In genomic region chr11:4063348-4063747, GRCh38 we compare ENCODE assay signal across 27 cellular contexts. TPM values are rescaled to one million over a fixed set of nuclear protein-coding genes. Genes with fewer than 3 reads are reported as not detected.
DNase-seq lines count a peak whose midpoint lies in the region; ATAC-seq, FAIRE-seq and TF ChIP-seq lines count a peak whose summit lies in the region.
"Had no signal": no experiment of that assay in that cellular context is flagged by ENCODE, and none has a peak within 500 bp of the region (broad histone marks: within the 10 kb centered on the region; RNA-seq: fewer than 3 reads in every experiment).

No MANE protein-coding gene starts in this region.

- H3K4me3 Mint-ChIP-seq in activated T-cell treated with anti-CD3 and anti-CD28 coated beads, Interleukin-2, amount 50 U/mL, for 24 hours = no peak overlapping the region
- H3K4me3 Mint-ChIP-seq: CD8-positive, alpha-beta T cell had no signal

- H3K27me3 ChIP-seq in IMR-90 (ENCODE audit: control insufficient read depth, insufficient read depth, low read length) (no peaks in the 10 kb centered on the region), osteoblast (ENCODE audit: insufficient read depth, low read length) (no peaks in the 10 kb centered on the region), tibial artery (no peaks in the 10 kb centered on the region), HepG2 (ENCODE audit: control insufficient read depth in 1 of 2, insufficient read depth in 2 of 2, low read length in 2 of 2) (no peaks in the 10 kb centered on the region)

- H3K79me2 ChIP-seq in osteoblast (ENCODE audit: insufficient read depth, low read length) = no peaks in the 10 kb centered on the region
- H3K79me2 ChIP-seq in HepG2 (ENCODE audit: insufficient read depth, low read length) = no peaks in the 10 kb centered on the region

- TF ChIP-seq CTCF in IMR-90 (conservative IDR thresholded peaks at IDR 0.05; ENCODE audit: low read depth, low read length) = no peak
- no peak for TF ChIP-seq CTCF in fibroblast of villous mesenchyme (IDR thresholded peaks at IDR 0.05; ENCODE audit: insufficient read depth, low read depth, low read length)
- TF ChIP-seq CTCF in osteoblast (IDR thresholded peaks at IDR 0.05; ENCODE audit: extremely low read depth, low read depth, low read length) = no peak
- no peak for TF ChIP-seq CTCF in tibial artery (IDR thresholded peaks at IDR 0.05)
- no peak for TF ChIP-seq CTCF in HepG2 (CRISPR knock-in tag; IDR thresholded peaks at IDR 0.05)

- H3K4ac ChIP-seq in IMR-90 (ENCODE audit: low read depth, low read length) = no peak overlapping the region

- no peak overlapping the region for H3K4me3 ChIP-seq in IMR-90 (ENCODE audit: insufficient read depth, low read depth, low read length)
- no peak overlapping the region for H3K4me3 ChIP-seq in fibroblast of villous mesenchyme (ENCODE audit: low read depth, low read length)
- no peak overlapping the region for H3K4me3 ChIP-seq in osteoblast (ENCODE audit: insufficient read depth, low read length)
- H3K4me3 ChIP-seq in tibial artery = no peak overlapping the region
- H3K4me3 ChIP-seq in HepG2 (replicated peaks in 1 of 3; ENCODE audit: insufficient read depth in 1 of 3, low read depth in 2 of 3, low read length in 3 of 3) = no peak overlapping the region
- H3K4me3 ChIP-seq: A549 had no signal

- no peak overlapping the region for H2BK5ac ChIP-seq in IMR-90 (ENCODE audit: low read depth, low read length, poor library complexity, severe bottlenecking)

- no peak overlapping the region for H2AK5ac ChIP-seq in IMR-90 (ENCODE audit: low read depth, low read length)

- no peak overlapping the region for H3K27ac Mint-ChIP-seq in activated T-cell treated with anti-CD3 and anti-CD28 coated beads, Interleukin-2, amount 50 U/mL, for 24 hours

- H4K91ac ChIP-seq in IMR-90 (ENCODE audit: insufficient read depth, low read depth, low read length) = no peak overlapping the region

- H3K9me1 ChIP-seq in IMR-90 (ENCODE audit: insufficient read depth, low read length) = peaks cover 7% of the 10 kb centered on the region

- H3K56ac ChIP-seq in IMR-90 (ENCODE audit: extremely low read depth, insufficient read depth, low read length) = no peak overlapping the region

- peaks cover 52% of the 10 kb centered on the region for H3K36me3 Mint-ChIP-seq in activated T-cell treated with anti-CD3 and anti-CD28 coated beads, Interleukin-2, amount 50 U/mL, for 24 hours (ENCODE audit: low read depth)

- TF ChIP-seq POLR2A in IMR-90 (IDR thresholded peaks at IDR 0.05; ENCODE audit: low read depth, low read length) (no peak), HepG2 (IDR thresholded peaks at IDR 0.05; ENCODE audit: insufficient read depth in 1 of 2, low read depth in 2 of 2, low read length in 2 of 2) (no peak)

- H4K8ac ChIP-seq in IMR-90 (ENCODE audit: low read depth in 2 of 2, low read length in 2 of 2) = no peak overlapping the region

- H3K4me1 Mint-ChIP-seq in activated T-cell treated with anti-CD3 and anti-CD28 coated beads, Interleukin-2, amount 50 U/mL, for 24 hours (ENCODE audit: low read depth) = peaks cover 56% of the 10 kb centered on the region

- BruUV-seq in IMR-90 (replicated peaks; lab: Mats Ljungman, UMichigan) (no TSS peak), HepG2 (replicated peaks; lab: Mats Ljungman, UMichigan) (no TSS peak)

- H2AFZ ChIP-seq in IMR-90 (replicated peaks; ENCODE audit: low read length, poor library complexity) (no peak overlapping the region), osteoblast (ENCODE audit: low read length) (no peak overlapping the region), HepG2 (ENCODE audit: low read length) (no peak overlapping the region)

- CTCF ChIA-PET in IMR-90 (lab: Yijun Ruan, JAX) (interaction anchor here (1.4 to 3.0 kb wide), 3 partner anchors 10 to 222 kb away, joined by 4 to 8 read pairs (median 6); partner anchors contain the start of gene STIM1), HepG2 (lab: Yijun Ruan, JAX; ENCODE audit: low intra/inter-chr PET ratio, low total read pairs) (no interaction called here)

- H3K4me1 ChIP-seq in IMR-90 (ENCODE audit: control insufficient read depth, insufficient read depth, low read length) (no peaks in the 10 kb centered on the region; the same call in 1 of the 2 replicates), osteoblast (ENCODE audit: insufficient read depth, low read length) (peaks cover 22% of the 10 kb centered on the region), tibial artery (peaks cover 0 to 54% (median 29%) of the 10 kb centered on the region in 4 donors), HepG2 (ENCODE audit: insufficient read depth, low read length) (peaks cover 22% of the 10 kb centered on the region)
- H3K4me1 ChIP-seq: A549 had no signal

- H3K9me3 ChIP-seq in IMR-90 (ENCODE audit: control insufficient read depth, insufficient read depth, low read length) = no peaks in the 10 kb centered on the region
- H3K9me3 ChIP-seq in osteoblast (ENCODE audit: low read depth, low read length) = no peaks in the 10 kb centered on the region
- no peaks in the 10 kb centered on the region for H3K9me3 ChIP-seq in tibial artery
- H3K9me3 ChIP-seq in HepG2 (ENCODE audit: low read length) = no peaks in the 10 kb centered on the region
- H3K9me3 ChIP-seq: A549, Caco-2 had no signal

- H3K79me1 ChIP-seq in IMR-90 (ENCODE audit: low read depth in 1 of 2, low read length in 2 of 2) = no peaks in the 10 kb centered on the region

- no peak overlapping the region for H2BK120ac ChIP-seq in IMR-90 (ENCODE audit: low read depth, low read length)

- H3K27me3 Mint-ChIP-seq in activated T-cell treated with anti-CD3 and anti-CD28 coated beads, Interleukin-2, amount 50 U/mL, for 24 hours = no peaks in the 10 kb centered on the region

- DNase-seq in IMR-90 (peak; percentile 38), fibroblast of villous mesenchyme (ENCODE audit: low read depth) (peak; percentile 32), osteoblast (ENCODE audit: insufficient read length, low spot score, missing footprints) (no peak), tibial artery (no peak), left cardiac atrium (no peak), HepG2 (ENCODE audit: low spot score) (no peak)
- DNase-seq in activated T-cell treated with anti-CD3 and anti-CD28 coated beads, Interleukin-2, amount 50 U/mL, for 24 hours = no peak
- DNase-seq: AML-193; C1 segment of cervical spinal cord; Caco-2; CD8-positive, alpha-beta T cell; GF-D8; GOT3; HCEC 1CT; Karpas-422; MV-4-11; NCI-H1105; NCI-H1436 treated with DMSO at 0.1 percent for 48 hours; NCI-H1930; NCI-H446; NCI-H524 treated with DMSO at 0.1 percent for 48 hours; NCI-H774 had no signal

- H3K4me2 ChIP-seq in IMR-90 (ENCODE audit: low read depth, low read length) (no peak overlapping the region; the same call in 1 of the 2 replicates), osteoblast (ENCODE audit: insufficient read depth, low read length) (peak overlapping the region; percentile 15), HepG2 (ENCODE audit: low read depth, low read length) (no peak overlapping the region)
- H3K4me2 ChIP-seq: A549 had no signal

- WGBS in IMR-90 (ENCODE audit: extremely low coverage in 2 of 2, insufficient read length in 1 of 2), 2 experiments = no CpG with 5 or more reads among the region's 3 CpGs
- 99% methylated on average over 3 of the region's 3 CpGs for WGBS in HepG2 (ENCODE audit: low lambda C conversion rate)

- POLR2A ChIA-PET in IMR-90 (lab: Charles Lee; ENCODE audit: unreplicated experiment) (no interaction called here), HepG2 (lab: Yijun Ruan, JAX) (interaction anchor here (0.6 to 1.0 kb wide), 2 partner anchors 9 to 208 kb away, joined by 3 to 4 read pairs; partner anchors contain the start of gene STIM1)

- FAIRE-seq in HepG2 (lab: Jason Lieb, UNC) = no peak
- FAIRE-seq: A549, GM12891 had no signal

- no peaks in the 10 kb centered on the region for H3K9me3 Mint-ChIP-seq in activated T-cell treated with anti-CD3 and anti-CD28 coated beads, Interleukin-2, amount 50 U/mL, for 24 hours
- H3K9me3 Mint-ChIP-seq: CD8-positive, alpha-beta T cell had no signal

- in situ Hi-C loops in IMR-90 (cut with MboI; ENCODE audit: low sequenced_read_pairs) (no loop called here), HepG2 (cut with HindIII; ENCODE audit: extremely low pct_ligation_motif_present, low pct_unique_long_range_greater_than_20kb) (loop anchor here (10.0 kb wide), 1 partner anchor 109 kb away; no protein-coding TSS in a partner anchor)

- H3K9ac ChIP-seq in IMR-90 (ENCODE audit: low read depth, low read length) = no peak overlapping the region
- H3K9ac ChIP-seq in HepG2 (ENCODE audit: insufficient read depth, low read depth, low read length) = no peak overlapping the region

- H3K36me3 ChIP-seq in IMR-90 (ENCODE audit: control insufficient read depth, insufficient read depth, low read length) (peaks cover 8% of the 10 kb centered on the region), osteoblast (ENCODE audit: insufficient read depth, low read length) (peaks cover 17% of the 10 kb centered on the region), tibial artery (peaks cover 15 to 25% (median 22%) of the 10 kb centered on the region in 3 donors), HepG2 (replicated peaks in 1 of 2; ENCODE audit: control insufficient read depth in 1 of 2, insufficient read depth in 2 of 2, low read length in 2 of 2) (peaks cover 4 to 17% of the 10 kb centered on the region in 2 experiments)

- H2BK20ac ChIP-seq in IMR-90 (ENCODE audit: low read depth, low read length) = no peak overlapping the region

- no peaks in the 10 kb centered on the region for H4K20me1 ChIP-seq in IMR-90 (ENCODE audit: insufficient read depth, low read length)
- no peaks in the 10 kb centered on the region for H4K20me1 ChIP-seq in osteoblast (ENCODE audit: insufficient read depth, low read length)
- no peaks in the 10 kb centered on the region for H4K20me1 ChIP-seq in HepG2 (ENCODE audit: insufficient read depth, low read length)

- H3K27ac ChIP-seq in IMR-90 (ENCODE audit: insufficient read depth, low read length) (no peak overlapping the region), osteoblast (ENCODE audit: low read depth, low read length) (no peak overlapping the region), tibial artery (peak overlapping the region; percentile 17 to 18), HepG2 (ENCODE audit: extremely low read length, insufficient read depth, low read length) (no peak overlapping the region)
- H3K27ac ChIP-seq: A549, HL-60 had no signal

- TF ChIP-seq RAD21 in IMR-90 (IDR thresholded peaks at IDR 0.05; ENCODE audit: low read length) (no peak), HepG2 (CRISPR knock-in tag; IDR thresholded peaks at IDR 0.05) (no peak)

- dilution Hi-C loops in IMR-90 (cut with HindIII; ENCODE audit: low sequenced_read_pairs, unreplicated experiment) = no loop called here

- H2AK9ac ChIP-seq in IMR-90 (replicated peaks; ENCODE audit: low read depth, low read length, poor library complexity) = no peak overlapping the region

- no peak overlapping the region for H3K14ac ChIP-seq in IMR-90 (replicated peaks; ENCODE audit: low read depth, low read length)

- no peak overlapping the region for H3K18ac ChIP-seq in IMR-90 (ENCODE audit: low read depth, low read length)

- TF ChIP-seq EP300 in HepG2 (IDR thresholded peaks at IDR 0.05; ENCODE audit: low read depth in 2 of 2, low read length in 2 of 2) (no peak), HepG2 (CRISPR knock-in tag; IDR thresholded peaks at IDR 0.05; ENCODE audit: borderline replicate concordance) (no peak)

- H3K23ac ChIP-seq in IMR-90 (ENCODE audit: low read depth, low read length) = no peak overlapping the region

- intact Hi-C loops in IMR-90 (cut with micrococcal nuclease) = no loop called here
- intact Hi-C loops in tibial artery (cut with DNase I; ENCODE audit: low total_unique reads) = no loop called here
- intact Hi-C loops in left cardiac atrium (cut with DNase I) = no loop called here
- intact Hi-C loops in HepG2 (cut with micrococcal nuclease; ENCODE audit: unreplicated experiment) = no loop called here

- H4K5ac ChIP-seq in IMR-90 (ENCODE audit: low read depth, low read length) = no peak overlapping the region

- H2BK15ac ChIP-seq in IMR-90 (ENCODE audit: low read depth, low read length) = no peak overlapping the region

- ATAC-seq in IMR-90 (ENCODE audit: low read depth) (peak; percentile 46), left cardiac atrium (no peak), GM21360 (IDR thresholded peaks at IDR 0.05; ENCODE audit: unreplicated experiment) (no peak), HepG2 (no peak)
- ATAC-seq: A549; CD8-positive, alpha-beta T cell; SK-N-SH treated with all-trans-retinoic acid at 6 μM for 48 hours had no signal

RNA-seq across cellular contexts. Expression of gene RRM1, which starts 31.3 kb away (rescaled TPM):
- total RNA-seq in IMR-90 (2012; rRNA removed) = 154 and 183 TPM in 2 replicates
- polyA plus RNA-seq in IMR-90 (2012; rRNA removed) = 44.4 and 55.1 TPM in 2 replicates
- 39.7 and 60.0 TPM in 2 replicates for polyA plus RNA-seq in IMR-90 (2012; cell fraction: cytosol; rRNA removed)
- polyA plus RNA-seq in IMR-90 (2012; cell fraction: nucleus; rRNA removed; ENCODE audit: low replicate concordance) = 26.1 and 26.7 TPM in 2 replicates
- 87.9 and 128 TPM in 2 replicates for total RNA-seq in fibroblast of villous mesenchyme
- 63.6 and 65.1 TPM in 2 replicates for total RNA-seq in osteoblast
- total RNA-seq in left cardiac atrium = 10 to 100 TPM; 21.6 to 31.0 TPM
- 108 and 168 TPM in 2 replicates for total RNA-seq in HepG2 (2016; rRNA removed; fragmentation: Illumina TruSeq; extraction: Trizol)
- 9.2 and 12.3 TPM in 2 replicates for total RNA-seq in HepG2 (2016; cell fraction: cytosol; rRNA removed; fragmentation: Illumina TruSeq; extraction: Trizol; ENCODE audit: low read depth)
- 109 and 177 TPM in 2 replicates for total RNA-seq in HepG2 (2016; cell fraction: insoluble cytoplasmic fraction; rRNA removed; fragmentation: Illumina TruSeq; extraction: Trizol)
- 21.5 and 26.6 TPM in 2 replicates for total RNA-seq in HepG2 (2016; cell fraction: membrane; rRNA removed; fragmentation: Illumina TruSeq; extraction: Trizol)
- 49.7 and 51.5 TPM in 2 replicates for total RNA-seq in HepG2 (2016; cell fraction: nucleus; rRNA removed; fragmentation: Illumina TruSeq; extraction: Trizol)
- polyA plus RNA-seq in HepG2 (2011; rRNA removed) = 11.8 and 17.3 TPM in 2 replicates
- 12.7 and 13.8 TPM in 2 replicates for polyA plus RNA-seq in HepG2 (2011; cell fraction: cytosol; rRNA removed)
- polyA plus RNA-seq in HepG2 (2011; cell fraction: nucleus; rRNA removed) = 6.5 and 8.2 TPM in 2 replicates
- 20.3 and 37.0 TPM in 2 replicates for polyA plus RNA-seq in HepG2 (2012)
- 4.7 and 4.8 TPM in 2 replicates for polyA plus RNA-seq in HepG2 (2016; cell fraction: cytosol; fragmentation: Illumina TruSeq; extraction: Trizol; ENCODE audit: low read depth)
- polyA plus RNA-seq in HepG2 (2016; cell fraction: insoluble cytoplasmic fraction; fragmentation: Illumina TruSeq; extraction: Trizol; ENCODE audit: low read depth) = 110 and 120 TPM in 2 replicates
- 10.4 and 12.0 TPM in 2 replicates for polyA plus RNA-seq in HepG2 (2016; cell fraction: membrane; fragmentation: Illumina TruSeq; extraction: Trizol; ENCODE audit: low read depth)
- 40.5 and 42.7 TPM in 2 replicates for polyA plus RNA-seq in HepG2 (2016; cell fraction: nucleus; fragmentation: Illumina TruSeq; extraction: Trizol; ENCODE audit: insufficient read depth, low read depth)
- polyA minus RNA-seq in HepG2 (2011; rRNA and poly(A)+ RNA removed; ENCODE audit: low replicate concordance) = 76.9 and 614 TPM in 2 replicates
- 23.6 and 31.9 TPM in 2 replicates for polyA minus RNA-seq in HepG2 (2011; cell fraction: cytosol; rRNA and poly(A)+ RNA removed)
- 23.6 and 25.0 TPM in 2 replicates for polyA minus RNA-seq in HepG2 (2011; cell fraction: nucleus; rRNA and poly(A)+ RNA removed)

Comparison
In these comparisons a context has a peak if more than half of its experiments do, and no peak if none do; other contexts are left out.
1. DNase-seq: peak in IMR-90 (single experiment) and fibroblast of villous mesenchyme (single experiment); none in osteoblast (single experiment), tibial artery (0 of 2), left cardiac atrium (single experiment), activated T-cell treated with anti-CD3 and anti-CD28 coated beads, Interleukin-2, amount 50 U/mL, for 24 hours (single experiment) and HepG2 (single experiment).
2. H3K27ac ChIP-seq: peak in tibial artery (2 of 2); none in IMR-90 (single experiment), osteoblast (single experiment) and HepG2 (single experiment).